Comparison of ENCODE assay signal across 10 cellular contexts in genomic region chr17:68378202-68379149, GRCh38.
DNase-seq lines count a peak whose midpoint lies in the region; ATAC-seq and TF ChIP-seq lines count a peak whose summit lies in the region.
"Had no signal": no experiment of that assay in that cellular context is flagged by ENCODE, and none has a peak within 500 bp of the region (broad histone marks: within the 10 kb centered on the region; RNA-seq: fewer than 3 reads in every experiment).

No MANE protein-coding gene starts in this region.

- H3K27me3 ChIP-seq in MG63 (no peaks in the 10 kb centered on the region), liver (ENCODE audit: control insufficient read depth in 4 of 4, insufficient read depth in 4 of 4, low read length in 3 of 4) (no peaks in the 10 kb centered on the region)

- peaks cover 19% of the 10 kb centered on the region for H3K4me1 Mint-ChIP-seq in chondrocyte (ENCODE audit: low read depth)

- peak overlapping the region; percentile 56 for H3K4me3 Mint-ChIP-seq in chondrocyte (ENCODE audit: unreplicated experiment)
- H3K4me3 Mint-ChIP-seq: activated naive CD8-positive, alpha-beta T cell treated with anti-CD3 and anti-CD28 coated beads, Interleukin-2, amount 10 ng/mL, durations not matched to agents 7 days and 5 days had no signal

- H3K9me3 ChIP-seq in MG63 (no peaks in the 10 kb centered on the region), liver (ENCODE audit: control insufficient read depth in 4 of 4, low read length in 3 of 4) (no peaks in the 10 kb centered on the region)

- no peak for TF ChIP-seq CTCF in AG09309 (IDR thresholded peaks at IDR 0.05; ENCODE audit: control insufficient read depth, insufficient read depth, low read depth, low read length, missing control alignments)
- TF ChIP-seq CTCF in chondrocyte (IDR thresholded peaks at IDR 0.05): no peak
- TF ChIP-seq CTCF in liver (IDR thresholded peaks at IDR 0.05; ENCODE audit: low read depth, low read length, missing input control): no peak

- WGBS in liver: 14% methylated on average over 23 of the region's 23 CpGs

- H3K4me3 ChIP-seq in AG09309 (ENCODE audit: control insufficient read depth, low read depth, low read length) (peak overlapping the region; percentile 5; the same call in 1 of the 2 replicates), MG63 (no peak overlapping the region), liver (ENCODE audit: low read depth in 1 of 3, low read length in 3 of 3) (peak overlapping the region; percentile 30 to 50 (median 32))
- H3K4me3 ChIP-seq: GM12878 had no signal

- no peaks in the 10 kb centered on the region for H3K36me3 ChIP-seq in MG63
- H3K36me3 ChIP-seq in liver (ENCODE audit: control insufficient read depth in 4 of 4, insufficient read depth in 3 of 4, low read depth in 1 of 4, low read length in 3 of 4): no peaks in the 10 kb centered on the region

- H3K9ac ChIP-seq in liver (ENCODE audit: low read depth in 1 of 2, low read length in 2 of 2): peak overlapping the region; percentile 39 to 40

- no peaks in the 10 kb centered on the region for H3K9me3 Mint-ChIP-seq in chondrocyte (ENCODE audit: low read depth)
- H3K9me3 Mint-ChIP-seq: activated naive CD8-positive, alpha-beta T cell treated with anti-CD3 and anti-CD28 coated beads, Interleukin-2, amount 10 ng/mL, durations not matched to agents 7 days and 5 days had no signal

- TF ChIP-seq RAD21 in liver (IDR thresholded peaks at IDR 0.05): peak; percentile 49 to 70

- no peak for ATAC-seq in HG03135 (IDR thresholded peaks at IDR 0.05; ENCODE audit: unreplicated experiment)
- ATAC-seq: GM12878 had no signal

- H3K27ac Mint-ChIP-seq in chondrocyte (ENCODE audit: unreplicated experiment): peak overlapping the region; percentile 96
- H3K27ac Mint-ChIP-seq: activated naive CD8-positive, alpha-beta T cell treated with anti-CD3 and anti-CD28 coated beads, Interleukin-2, amount 10 ng/mL, durations not matched to agents 7 days and 5 days had no signal

- no peaks in the 10 kb centered on the region for H3K36me3 Mint-ChIP-seq in chondrocyte (ENCODE audit: low read depth)

- peaks cover 7 to 34% (median 27%) of the 10 kb centered on the region in 4 donors for H3K4me1 ChIP-seq in liver (ENCODE audit: control insufficient read depth in 4 of 4, insufficient read depth in 4 of 4, low read length in 3 of 4)

- H3K27ac ChIP-seq in liver (ENCODE audit: low read depth in 1 of 2, low read length in 2 of 2) (peak overlapping the region; percentile 92), temporal lobe (ENCODE audit: low read depth, low read length) (peak overlapping the region; percentile 64)

- peak; percentile 89 for DNase-seq in AG09309 (ENCODE audit: low read depth)
- peak; percentile 93 for DNase-seq in MG63
- no peak for DNase-seq in chondrocyte (ENCODE audit: low spot score)
- DNase-seq in NCI-H2227 (lab: John Stamatoyannopoulos, UW; ENCODE audit: unreplicated experiment): no peak
- no peak for DNase-seq in stimulated activated CD4-positive, alpha-beta T cell treated with anti-CD3 and anti-CD28 coated beads, Interleukin-4, amount 100 ng/mL, for 1 hour
- DNase-seq: activated naive CD8-positive, alpha-beta T cell treated with anti-CD3 and anti-CD28 coated beads, Interleukin-2, amount 10 ng/mL, durations not matched to agents 7 days and 5 days had no signal

- H3K27me3 Mint-ChIP-seq in chondrocyte (ENCODE audit: low read depth): no peaks in the 10 kb centered on the region

TF ChIP-seq in liver, 16 proteins besides CTCF, POLR2A, EP300 and RAD21:
- TF ChIP-seq, protein P1, sequence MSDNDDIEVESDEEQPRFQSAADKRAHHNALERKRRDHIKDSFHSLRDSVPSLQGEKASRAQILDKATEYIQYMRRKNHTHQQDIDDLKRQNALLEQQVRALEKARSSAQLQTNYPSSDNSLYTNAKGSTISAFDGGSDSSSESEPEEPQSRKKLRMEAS (IDR thresholded peaks at IDR 0.05): peak; percentile 97
- TF ChIP-seq ATF3 (IDR thresholded peaks at IDR 0.05): peak; percentile 94
- peak; percentile 73 to 90 for TF ChIP-seq EGR1 (IDR thresholded peaks at IDR 0.05; ENCODE audit: low read depth in 2 of 2)
- peak; percentile 97 for TF ChIP-seq SP1 (IDR thresholded peaks at IDR 0.05)
- TF ChIP-seq TAF1 (conservative IDR thresholded peaks at IDR 0.05): peak; percentile 88
- TF ChIP-seq YY1 (IDR thresholded peaks at IDR 0.05): peak; percentile 63
- TF ChIP-seq FOXA1 (IDR thresholded peaks at IDR 0.05): peak; percentile 46
- TF ChIP-seq, protein P2, sequence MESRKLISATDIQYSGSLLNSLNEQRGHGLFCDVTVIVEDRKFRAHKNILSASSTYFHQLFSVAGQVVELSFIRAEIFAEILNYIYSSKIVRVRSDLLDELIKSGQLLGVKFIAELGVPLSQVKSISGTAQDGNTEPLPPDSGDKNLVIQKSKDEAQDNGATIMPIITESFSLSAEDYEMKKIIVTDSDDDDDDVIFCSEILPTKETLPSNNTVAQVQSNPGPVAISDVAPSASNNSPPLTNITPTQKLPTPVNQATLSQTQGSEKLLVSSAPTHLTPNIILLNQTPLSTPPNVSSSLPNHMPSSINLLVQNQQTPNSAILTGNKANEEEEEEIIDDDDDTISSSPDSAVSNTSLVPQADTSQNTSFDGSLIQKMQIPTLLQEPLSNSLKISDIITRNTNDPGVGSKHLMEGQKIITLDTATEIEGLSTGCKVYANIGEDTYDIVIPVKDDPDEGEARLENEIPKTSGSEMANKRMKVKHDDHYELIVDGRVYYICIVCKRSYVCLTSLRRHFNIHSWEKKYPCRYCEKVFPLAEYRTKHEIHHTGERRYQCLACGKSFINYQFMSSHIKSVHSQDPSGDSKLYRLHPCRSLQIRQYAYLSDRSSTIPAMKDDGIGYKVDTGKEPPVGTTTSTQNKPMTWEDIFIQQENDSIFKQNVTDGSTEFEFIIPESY (IDR thresholded peaks at IDR 0.05): peak; percentile 71
- TF ChIP-seq JUND (IDR thresholded peaks at IDR 0.05): peak; percentile 89
- no peak for TF ChIP-seq REST (IDR thresholded peaks at IDR 0.05)
- peak; percentile 52 for TF ChIP-seq FOXA2 (IDR thresholded peaks at IDR 0.05)
- TF ChIP-seq HNF4A (conservative IDR thresholded peaks at IDR 0.05): peak; percentile 89 to 92
- TF ChIP-seq GABPA (IDR thresholded peaks at IDR 0.05 in 1 of 2, conservative IDR thresholded peaks at IDR 0.05 in 1 of 2): peak in 1 of 2 donors; percentile 20
- TF ChIP-seq NR2F2 (IDR thresholded peaks at IDR 0.05): peak; percentile 100
- TF ChIP-seq RXRA (IDR thresholded peaks at IDR 0.05): peak; percentile 99 to 100
- peak; percentile 77 for TF ChIP-seq HNF4G (IDR thresholded peaks at IDR 0.05)

Comparison
In these comparisons a context has a peak if more than half of its experiments do, and no peak if none do; other contexts are left out.
1. DNase-seq: peak in AG09309 (single experiment) and MG63 (single experiment); none in chondrocyte (single experiment), NCI-H2227 (single experiment) and stimulated activated CD4-positive, alpha-beta T cell treated with anti-CD3 and anti-CD28 coated beads, Interleukin-4, amount 100 ng/mL, for 1 hour (single experiment).